8 cellular contexts compared by ENCODE assay signal in the genomic region with DNA sequence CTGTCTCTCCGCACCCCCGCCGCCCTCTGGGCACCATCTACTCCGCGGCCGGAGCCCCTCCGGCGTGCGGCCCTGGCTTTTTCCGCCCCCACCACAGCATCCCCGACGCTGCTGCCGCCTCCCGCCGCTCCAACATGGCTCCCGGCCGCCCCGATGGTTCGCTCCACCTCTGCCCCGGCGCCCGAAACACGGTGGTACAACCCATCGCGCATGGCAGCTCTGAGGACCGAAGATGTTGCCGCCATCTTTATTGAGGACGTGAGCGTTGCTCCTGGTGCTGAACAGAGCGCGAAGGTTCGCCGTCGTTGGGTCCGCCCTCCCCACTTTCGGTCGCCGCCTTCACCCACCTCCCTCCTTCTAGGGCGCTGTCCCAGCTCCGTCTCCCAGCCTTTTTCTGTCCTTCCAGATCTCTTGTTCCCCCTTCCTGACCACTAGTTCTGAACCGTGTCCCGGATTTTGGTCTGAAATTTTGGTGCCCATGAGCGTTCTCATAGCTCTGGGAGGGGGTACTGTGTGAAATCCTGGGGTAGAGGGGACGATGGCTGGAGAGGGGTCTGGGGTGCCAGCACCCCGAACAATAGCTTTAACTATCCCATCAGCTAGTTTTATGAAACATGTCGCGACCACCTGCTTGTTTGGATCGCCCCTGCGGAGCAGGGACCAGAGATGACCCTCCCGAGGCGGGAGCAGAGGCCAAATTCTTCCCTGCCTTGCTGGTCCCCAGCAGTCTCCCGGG. TPM values are rescaled to one million over a fixed set of nuclear protein-coding genes. Genes with fewer than 3 reads are reported as not detected.
DNase-seq lines count a peak whose midpoint lies in the region; ATAC-seq, FAIRE-seq and TF ChIP-seq lines count a peak whose summit lies in the region.

A gene with protein sequence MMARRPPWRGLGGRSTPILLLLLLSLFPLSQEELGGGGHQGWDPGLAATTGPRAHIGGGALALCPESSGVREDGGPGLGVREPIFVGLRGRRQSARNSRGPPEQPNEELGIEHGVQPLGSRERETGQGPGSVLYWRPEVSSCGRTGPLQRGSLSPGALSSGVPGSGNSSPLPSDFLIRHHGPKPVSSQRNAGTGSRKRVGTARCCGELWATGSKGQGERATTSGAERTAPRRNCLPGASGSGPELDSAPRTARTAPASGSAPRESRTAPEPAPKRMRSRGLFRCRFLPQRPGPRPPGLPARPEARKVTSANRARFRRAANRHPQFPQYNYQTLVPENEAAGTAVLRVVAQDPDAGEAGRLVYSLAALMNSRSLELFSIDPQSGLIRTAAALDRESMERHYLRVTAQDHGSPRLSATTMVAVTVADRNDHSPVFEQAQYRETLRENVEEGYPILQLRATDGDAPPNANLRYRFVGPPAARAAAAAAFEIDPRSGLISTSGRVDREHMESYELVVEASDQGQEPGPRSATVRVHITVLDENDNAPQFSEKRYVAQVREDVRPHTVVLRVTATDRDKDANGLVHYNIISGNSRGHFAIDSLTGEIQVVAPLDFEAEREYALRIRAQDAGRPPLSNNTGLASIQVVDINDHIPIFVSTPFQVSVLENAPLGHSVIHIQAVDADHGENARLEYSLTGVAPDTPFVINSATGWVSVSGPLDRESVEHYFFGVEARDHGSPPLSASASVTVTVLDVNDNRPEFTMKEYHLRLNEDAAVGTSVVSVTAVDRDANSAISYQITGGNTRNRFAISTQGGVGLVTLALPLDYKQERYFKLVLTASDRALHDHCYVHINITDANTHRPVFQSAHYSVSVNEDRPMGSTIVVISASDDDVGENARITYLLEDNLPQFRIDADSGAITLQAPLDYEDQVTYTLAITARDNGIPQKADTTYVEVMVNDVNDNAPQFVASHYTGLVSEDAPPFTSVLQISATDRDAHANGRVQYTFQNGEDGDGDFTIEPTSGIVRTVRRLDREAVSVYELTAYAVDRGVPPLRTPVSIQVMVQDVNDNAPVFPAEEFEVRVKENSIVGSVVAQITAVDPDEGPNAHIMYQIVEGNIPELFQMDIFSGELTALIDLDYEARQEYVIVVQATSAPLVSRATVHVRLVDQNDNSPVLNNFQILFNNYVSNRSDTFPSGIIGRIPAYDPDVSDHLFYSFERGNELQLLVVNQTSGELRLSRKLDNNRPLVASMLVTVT (N-terminal part only) (minus strand): TSS at position 134 of the 736 bp plus-strand sequence. CDS start 252 bp downstream, outside the sequence.

- H2BK120ac ChIP-seq in mesenchymal stem cell (ENCODE audit: low read depth, low read length) = peak within 1 kb of the TSS; percentile 77

- H3K4me1 ChIP-seq in A549 = peaks cover 13% of the 10 kb centered on the region
- peaks cover 24% of the 10 kb centered on the region for H3K4me1 ChIP-seq in mesenchymal stem cell (ENCODE audit: control insufficient read depth, insufficient read depth, low read depth, low read length)

- 0% methylated on average over 16 of the region's 52 CpGs for WGBS in A549 (ENCODE audit: missing lambda C conversion rate)
- WGBS in mesenchymal stem cell = under 1% methylated on average over 42 of the region's 52 CpGs

- peaks cover 6 to 10% of the 10 kb centered on the region in 2 experiments for H3K27me3 ChIP-seq in mesenchymal stem cell (ENCODE audit: control insufficient read depth in 1 of 2, insufficient read depth in 1 of 2, low read length in 2 of 2)

- CTCF ChIA-PET in A549 (lab: Yijun Ruan, JAX) = interaction anchor here (1.1 to 3.4 kb wide), 8 partner anchors 10 to 65 kb away, joined by 4 to 34 read pairs (median 6); a partner anchor contains a TSS

- no peak within 1 kb of the TSS for H2BK15ac ChIP-seq in mesenchymal stem cell (ENCODE audit: low read depth, poor library complexity, severe bottlenecking)

- peak within 1 kb of the TSS; percentile 87 for H4K91ac ChIP-seq in mesenchymal stem cell (ENCODE audit: low read length)

- no peak for TF ChIP-seq RAD21 in A549 (conservative IDR thresholded peaks at IDR 0.05 in 1 of 2, IDR thresholded peaks at IDR 0.05 in 1 of 2)

- FAIRE-seq in A549 (lab: Jason Lieb, UNC) = no peak

- H2AK5ac ChIP-seq in mesenchymal stem cell (ENCODE audit: low read length, severe bottlenecking) = peak within 1 kb of the TSS; percentile 93

- H3K18ac ChIP-seq in mesenchymal stem cell (ENCODE audit: low read depth in 1 of 2, low read length in 2 of 2) = peak within 1 kb of the TSS; percentile 83 to 85

- H3K4me3 ChIP-seq in A549 (peak within 1 kb of the TSS; percentile 59), mesenchymal stem cell (ENCODE audit: insufficient read depth in 1 of 2, low read depth in 1 of 2, low read length in 2 of 2) (peak within 1 kb of the TSS; percentile 67 to 88)

- H2BK5ac ChIP-seq in mesenchymal stem cell (ENCODE audit: low read depth, low read length, poor library complexity, severe bottlenecking) = peak within 1 kb of the TSS; percentile 63

- peak within 1 kb of the TSS; percentile 95 for H3K9ac ChIP-seq in mesenchymal stem cell (ENCODE audit: low read length)

- H3K4ac ChIP-seq in mesenchymal stem cell (ENCODE audit: low read depth in 1 of 2, low read length in 2 of 2) = peak within 1 kb of the TSS; percentile 57 to 93

- peaks cover 7% of the 10 kb centered on the region for H3K4me1 Mint-ChIP-seq in endothelial cell (ENCODE audit: unreplicated experiment)

- peak within 1 kb of the TSS; percentile 96 for H3K4me3 Mint-ChIP-seq in endothelial cell (ENCODE audit: unreplicated experiment)

- ATAC-seq in A549 (peak; percentile 61 to 73), GM21529 (IDR thresholded peaks at IDR 0.05; ENCODE audit: unreplicated experiment) (no peak)

- TF ChIP-seq EP300 in A549 (IDR thresholded peaks at IDR 0.05) = no peak

- peak within 1 kb of the TSS; percentile 95 for H3K27ac Mint-ChIP-seq in endothelial cell (ENCODE audit: unreplicated experiment)

- peak within 1 kb of the TSS in 1 of 2 experiments; percentile 46 for H3K23ac ChIP-seq in mesenchymal stem cell (ENCODE audit: low read length in 2 of 2)

- H3K36me3 ChIP-seq in mesenchymal stem cell (ENCODE audit: control insufficient read depth in 1 of 2, insufficient read depth in 2 of 2, low read depth in 1 of 2, low read length in 2 of 2) = peaks cover 0 to 18% of the 10 kb centered on the region in 2 experiments

- H3K27me3 Mint-ChIP-seq in endothelial cell (ENCODE audit: unreplicated experiment) = peaks cover 9% of the 10 kb centered on the region

- POLR2A ChIA-PET in A549 (lab: Yijun Ruan, JAX) = interaction anchor here (0.5 to 2.8 kb wide), 7 partner anchors 12 to 256 kb away, joined by 3 to 9 read pairs (median 5); a partner anchor contains a TSS

- H3K36me3 Mint-ChIP-seq in endothelial cell (ENCODE audit: low read depth, unreplicated experiment) = peaks cover 7% of the 10 kb centered on the region

- TF ChIP-seq POLR2A in A549 (IDR thresholded peaks at IDR 0.05; ENCODE audit: low read length) = peak; percentile 65

- H2AFZ ChIP-seq in mesenchymal stem cell (ENCODE audit: low read depth, low read length) = peak within 1 kb of the TSS; percentile 54

- H3K27ac ChIP-seq in A549 (peak within 1 kb of the TSS; percentile 96 to 98), mesenchymal stem cell (ENCODE audit: low read length, poor library complexity, severe bottlenecking) (peak within 1 kb of the TSS; percentile 90)

- H2BK12ac ChIP-seq in mesenchymal stem cell (ENCODE audit: low read length in 2 of 2) = no peak within 1 kb of the TSS

- H3K4me2 ChIP-seq in A549 = peak within 1 kb of the TSS; percentile 96
- peak within 1 kb of the TSS; percentile 96 for H3K4me2 ChIP-seq in mesenchymal stem cell (ENCODE audit: low read length, poor library complexity, severe bottlenecking)

- H3K79me1 ChIP-seq in mesenchymal stem cell (replicated peaks; ENCODE audit: low read length, poor library complexity, severe bottlenecking) = no peaks in the 10 kb centered on the region

- H3K9me3 ChIP-seq in A549 (no peaks in the 10 kb centered on the region), mesenchymal stem cell (ENCODE audit: control insufficient read depth, low read length) (no peaks in the 10 kb centered on the region)

- H4K8ac ChIP-seq in mesenchymal stem cell (ENCODE audit: low read length) = peak within 1 kb of the TSS; percentile 88

- no peak within 1 kb of the TSS for H3K14ac ChIP-seq in mesenchymal stem cell (ENCODE audit: low read length in 2 of 2)

- TF ChIP-seq CTCF in A549 (IDR thresholded peaks at IDR 0.05) = no peak
- TF ChIP-seq CTCF in endothelial cell (IDR thresholded peaks at IDR 0.05; ENCODE audit: unreplicated experiment) = no peak

- DNase-seq in A549 (ENCODE audit: low read depth in 1 of 2, low spot score in 1 of 2) (peak; percentile 51 to 92), GM19240 (ENCODE audit: insufficient read length, low spot score) (peak; percentile 45), NCI-H226 (peak; percentile 89), endothelial cell (ENCODE audit: low spot score) (peak; percentile 81), mesenchymal stem cell (peak; percentile 95)
- peak; percentile 70 to 74 for DNase-seq in activated CD4-positive, alpha-beta T cell treated with anti-CD3 and anti-CD28 coated beads, Interleukin-2, amount 50 U/mL, for 48 hours
- peak; percentile 45 to 59 for DNase-seq in stimulated activated CD8-positive, alpha-beta memory T cell treated with anti-CD3 and anti-CD28 coated beads, Interleukin-2, amount 100 ng/mL, for 48 hours (ENCODE audit: low read depth in 2 of 2)

- H3K9me3 Mint-ChIP-seq in endothelial cell (ENCODE audit: unreplicated experiment) = no peaks in the 10 kb centered on the region

TF ChIP-seq in A549, 52 proteins besides CTCF, POLR2A, EP300 and RAD21 (continues in another document):
- TF ChIP-seq BHLHE40 (IDR thresholded peaks at IDR 0.05; ENCODE audit: low read depth, low read length) (peak; percentile 56; the same call in 1 of the 2 replicates), JUNB (IDR thresholded peaks at IDR 0.05) (no peak), FOSB (CRISPR knock-in tag; IDR thresholded peaks at IDR 0.05) (no peak; the same call in 1 of the 2 replicates), RFX5 (IDR thresholded peaks at IDR 0.05) (no peak), RNF2 (IDR thresholded peaks at IDR 0.05; ENCODE audit: borderline replicate concordance, low read depth) (no peak), KDM5A (IDR thresholded peaks at IDR 0.05) (no peak), HDAC2 (IDR thresholded peaks at IDR 0.05) (no peak), MYC (IDR thresholded peaks at IDR 0.05; ENCODE audit: borderline replicate concordance, low read length) (no peak), HOXA7 (CRISPR knock-in tag; IDR thresholded peaks at IDR 0.05) (0 out of 2 replicates have a peak, but pooled peaks have one; percentile 35), RCOR1 (IDR thresholded peaks at IDR 0.05; ENCODE audit: low read depth, low read length) (no peak), NFE2L2 (conservative IDR thresholded peaks at IDR 0.05; ENCODE audit: low read length) (no peak), SMC3 (IDR thresholded peaks at IDR 0.05) (no peak)

RNA-seq across cellular contexts. Expression of the gene that starts here (rescaled TPM):
- polyA plus RNA-seq in A549 (2011; rRNA removed) = 2.2 and 3.2 TPM in 2 replicates
- 2.2 and 3.3 TPM in 2 replicates for polyA plus RNA-seq in A549 (2012; cell fraction: cytosol; rRNA removed)
- 13.7 and 15.3 TPM in 2 replicates for polyA plus RNA-seq in A549 (2012; cell fraction: nucleus; rRNA removed)
- polyA plus RNA-seq in A549 (2017; fragmentation: RNase III; extraction: RNeasy Plus Mini Kit Qiagen cat#74134 plus additional on column Dnase treatment) = 4.6 to 5.2 TPM (median 4.8 TPM) in 3 replicates
- polyA minus RNA-seq in A549 (2011; rRNA and poly(A)+ RNA removed) = 7.1 and 7.4 TPM in 2 replicates
- 7.6 TPM for total RNA-seq in endothelial cell (ENCODE audit: unreplicated experiment)
- polyA plus RNA-seq in mesenchymal stem cell (2013, experiment 1 of 2) = 2.1 TPM
- polyA plus RNA-seq in mesenchymal stem cell (2013, experiment 2 of 2) = 2.0 TPM

Comparison
In these comparisons a context has a peak if more than half of its experiments do, and no peak if none do; other contexts are left out.
1. DNase-seq: peak in every context shown above with its lines; median percentile 95 in mesenchymal stem cell; 89 in NCI-H226; 81 in endothelial cell; 72 in activated CD4-positive, alpha-beta T cell treated with anti-CD3 and anti-CD28 coated beads, Interleukin-2, amount 50 U/mL, for 48 hours; 72 in A549; 52 in stimulated activated CD8-positive, alpha-beta memory T cell treated with anti-CD3 and anti-CD28 coated beads, Interleukin-2, amount 100 ng/mL, for 48 hours; 45 in GM19240.